ENCODE assay signal across 30 cellular contexts in the genomic region with DNA sequence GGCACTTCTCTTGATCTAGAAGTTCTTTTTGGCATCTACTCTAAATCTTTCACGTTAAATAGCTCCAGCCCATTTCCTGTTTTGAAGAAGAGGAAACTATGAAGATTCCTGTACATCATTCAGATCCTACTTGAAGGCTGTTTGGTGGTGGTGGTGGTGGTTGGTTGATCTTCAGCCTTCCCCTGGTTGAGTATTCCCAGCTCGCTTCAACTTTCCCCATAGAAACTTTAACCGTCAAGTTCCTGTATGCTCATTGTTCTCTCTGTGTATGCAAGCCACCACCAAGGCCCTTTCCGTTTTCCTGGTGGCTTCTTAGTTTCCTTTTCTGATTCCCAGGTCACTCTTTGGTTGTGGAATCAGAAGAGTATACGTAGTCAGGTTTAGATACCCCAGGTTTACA. TPM values are rescaled to one million over a fixed set of nuclear protein-coding genes. Genes with fewer than 3 reads are reported as not detected.
A peak's percentile ranks its signal among the peaks of the same experiment; 100 is the strongest.
DNase-seq lines count a peak whose midpoint lies in the region; ATAC-seq and TF ChIP-seq lines count a peak whose summit lies in the region.
"Had no signal": no experiment of that assay in that cellular context is flagged by ENCODE, and none has a peak within 500 bp of the region (broad histone marks: within the 10 kb centered on the region; RNA-seq: fewer than 3 reads in every experiment).

No MANE protein-coding gene starts in this region.

- H3K4me3 Mint-ChIP-seq in activated naive CD4-positive, alpha-beta T cell treated with anti-CD3 and anti-CD28 coated beads, Interleukin-2, amount 50 U/mL, for 24 hours, result peak overlapping the region; percentile 8
- peak overlapping the region; percentile 23 for H3K4me3 Mint-ChIP-seq in CD8-positive, alpha-beta T cell
- H3K4me3 Mint-ChIP-seq in stimulated activated naive B cell treated with anti-CD40 and anti-IgM and Interleukin-4, amounts not matched to agents 10 μg/mL and 1 μg/mL and 100 μg/mL, for 72 hours, result no peak overlapping the region
- H3K4me3 Mint-ChIP-seq: endodermal cell; stimulated activated effector memory CD8-positive, alpha-beta T cell treated with anti-CD3 and anti-CD28 coated beads, Interleukin-12 subunit alpha, Interleukin-12 subunit beta, amount 100 ng/mL, for 72 hours had no signal

- no peaks in the 10 kb centered on the region for H3K9me3 Mint-ChIP-seq in activated naive CD4-positive, alpha-beta T cell treated with anti-CD3 and anti-CD28 coated beads, Interleukin-2, amount 50 U/mL, for 24 hours
- no peaks in the 10 kb centered on the region for H3K9me3 Mint-ChIP-seq in CD8-positive, alpha-beta T cell
- H3K9me3 Mint-ChIP-seq in stimulated activated naive B cell treated with anti-CD40 and anti-IgM and Interleukin-4, amounts not matched to agents 10 μg/mL and 1 μg/mL and 100 μg/mL, for 72 hours, result no peaks in the 10 kb centered on the region
- H3K9me3 Mint-ChIP-seq: endodermal cell; stimulated activated effector memory CD8-positive, alpha-beta T cell treated with anti-CD3 and anti-CD28 coated beads, Interleukin-12 subunit alpha, Interleukin-12 subunit beta, amount 100 ng/mL, for 72 hours had no signal

- H3K4me3 ChIP-seq in CD8-positive, alpha-beta T cell (ENCODE audit: low read depth, low read length), result no peak overlapping the region
- H3K4me3 ChIP-seq in left lung, result no peak overlapping the region
- H3K4me3 ChIP-seq: coronary artery, gastroesophageal sphincter, Peyer's patch, suprapubic skin, uterus had no signal

- H3K27ac Mint-ChIP-seq in activated naive CD4-positive, alpha-beta T cell treated with anti-CD3 and anti-CD28 coated beads, Interleukin-2, amount 50 U/mL, for 24 hours, result peak overlapping the region; percentile 79
- peak overlapping the region; percentile 53 for H3K27ac Mint-ChIP-seq in CD8-positive, alpha-beta T cell
- peak overlapping the region; percentile 44 for H3K27ac Mint-ChIP-seq in stimulated activated naive B cell treated with anti-CD40 and anti-IgM and Interleukin-4, amounts not matched to agents 10 μg/mL and 1 μg/mL and 100 μg/mL, for 72 hours
- H3K27ac Mint-ChIP-seq: endodermal cell had no signal

- no peaks in the 10 kb centered on the region for H3K27me3 ChIP-seq in CD8-positive, alpha-beta T cell (ENCODE audit: insufficient read depth, low read length)
- no peaks in the 10 kb centered on the region for H3K27me3 ChIP-seq in left lung
- H3K27me3 ChIP-seq: gastroesophageal sphincter, neutrophil, Peyer's patch, suprapubic skin, uterus had no signal

- peaks cover 6% of the 10 kb centered on the region for H3K36me3 ChIP-seq in CD8-positive, alpha-beta T cell (ENCODE audit: insufficient read depth, low read length)
- H3K36me3 ChIP-seq in left lung, result peaks cover 0 to 32% of the 10 kb centered on the region in 2 donors
- H3K36me3 ChIP-seq: uterus had no signal

- intact Hi-C loops in CD8-positive, alpha-beta T cell (cut with DNase I, micrococcal nuclease), result loop anchor here (5.0 to 10.0 kb wide), 3 partner anchors 188 to 1058 kb away; partner anchors contain the start of genes CBX1 (in 2 of the 2), SNX11 (in 2 of the 2) and ATP5MC1 (in 1 of the 2)
- intact Hi-C loops in left lung (cut with DNase I), result no loop called here

- H3K9me3 ChIP-seq in CD8-positive, alpha-beta T cell (ENCODE audit: low read length), result no peaks in the 10 kb centered on the region
- no peaks in the 10 kb centered on the region for H3K9me3 ChIP-seq in left lung
- H3K9me3 ChIP-seq: gastroesophageal sphincter, neutrophil, Peyer's patch, suprapubic skin, uterus had no signal

- DNase-seq in activated naive CD4-positive, alpha-beta T cell treated with anti-CD3 and anti-CD28 coated beads, Interleukin-2, amount 50 U/mL, for 16 hours, result no peak
- no peak for DNase-seq in CD8-positive, alpha-beta T cell
- no peak for DNase-seq in left lung
- DNase-seq in stimulated activated naive B cell treated with anti-CD40 and anti-IgM and Interleukin-4, amounts not matched to agents 10 μg/mL and 1 μg/mL and 100 μg/mL, for 72 hours, result no peak
- DNase-seq in DMS 273 (lab: John Stamatoyannopoulos, UW; ENCODE audit: unreplicated experiment), result no peak
- no peak for DNase-seq in stimulated activated CD4-positive, alpha-beta T cell treated with anti-CD3 and anti-CD28 coated beads, Interleukin-2, amount 100 ng/mL, for 24 hours
- DNase-seq: ACHN; activated CD4-positive, alpha-beta T cell treated with anti-CD3 and anti-CD28 coated beads, Interleukin-2, amount 50 U/mL, for 1 hour; activated gamma-delta T cell treated with Interleukin-2 at 50 U/mL for 16 hours; endodermal cell; left ventricle myocardium superior; NCI-H1694 treated with DMSO at 0.1 percent for 48 hours; NCI-H2171 treated with DMSO at 0.1 percent for 48 hours; NCI-H69; Peyer's patch; small intestine; uterus had no signal

- H3K27me3 Mint-ChIP-seq in activated naive CD4-positive, alpha-beta T cell treated with anti-CD3 and anti-CD28 coated beads, Interleukin-2, amount 50 U/mL, for 24 hours, result no peaks in the 10 kb centered on the region
- H3K27me3 Mint-ChIP-seq in CD8-positive, alpha-beta T cell (ENCODE audit: low read depth), result no peaks in the 10 kb centered on the region
- H3K27me3 Mint-ChIP-seq in stimulated activated naive B cell treated with anti-CD40 and anti-IgM and Interleukin-4, amounts not matched to agents 10 μg/mL and 1 μg/mL and 100 μg/mL, for 72 hours, result no peaks in the 10 kb centered on the region

- POLR2A ChIA-PET in CD8-positive, alpha-beta T cell (lab: Charles Lee), result no interaction called here

- no peak for ATAC-seq in CD8-positive, alpha-beta T cell
- ATAC-seq in left lung, result no peak
- no peak for ATAC-seq in stimulated activated naive B cell treated with anti-CD40 and anti-IgM and Interleukin-4, amounts not matched to agents 10 μg/mL and 1 μg/mL and 100 μg/mL, for 72 hours (replicated peaks)
- no peak for ATAC-seq in GM21825 (IDR thresholded peaks at IDR 0.05; ENCODE audit: unreplicated experiment)
- ATAC-seq: gastroesophageal sphincter; left ventricle myocardium superior; stimulated activated effector memory CD8-positive, alpha-beta T cell treated with anti-CD3 and anti-CD28 coated beads, Interleukin-12 subunit alpha, Interleukin-12 subunit beta, amount 100 ng/mL, for 72 hours had no signal

- H3K4me1 Mint-ChIP-seq in activated naive CD4-positive, alpha-beta T cell treated with anti-CD3 and anti-CD28 coated beads, Interleukin-2, amount 50 U/mL, for 24 hours, result peaks cover 62% of the 10 kb centered on the region
- peaks cover 43% of the 10 kb centered on the region for H3K4me1 Mint-ChIP-seq in CD8-positive, alpha-beta T cell (ENCODE audit: low read depth)
- peaks cover 15 to 23% of the 10 kb centered on the region in 2 donors for H3K4me1 Mint-ChIP-seq in stimulated activated naive B cell treated with anti-CD40 and anti-IgM and Interleukin-4, amounts not matched to agents 10 μg/mL and 1 μg/mL and 100 μg/mL, for 72 hours

- TF ChIP-seq CTCF in CD8-positive, alpha-beta T cell (IDR thresholded peaks at IDR 0.05), result no peak
- no peak for TF ChIP-seq CTCF in left lung (IDR thresholded peaks at IDR 0.05)

- CTCF ChIA-PET in CD8-positive, alpha-beta T cell (lab: Charles Lee), result interaction anchor here (19.0 kb wide), 1 partner anchor 52 kb away, joined by 583 read pairs; the partner anchor contains the start of gene SP2

- H3K36me3 Mint-ChIP-seq in activated naive CD4-positive, alpha-beta T cell treated with anti-CD3 and anti-CD28 coated beads, Interleukin-2, amount 50 U/mL, for 24 hours, result no peaks in the 10 kb centered on the region
- peaks cover 31% of the 10 kb centered on the region for H3K36me3 Mint-ChIP-seq in CD8-positive, alpha-beta T cell
- peaks cover 11 to 26% of the 10 kb centered on the region in 2 donors for H3K36me3 Mint-ChIP-seq in stimulated activated naive B cell treated with anti-CD40 and anti-IgM and Interleukin-4, amounts not matched to agents 10 μg/mL and 1 μg/mL and 100 μg/mL, for 72 hours

- no peak overlapping the region for H3K27ac ChIP-seq in CD8-positive, alpha-beta T cell (ENCODE audit: low read depth, low read length)
- peak overlapping the region; percentile 26 to 60 for H3K27ac ChIP-seq in left lung
- H3K27ac ChIP-seq: coronary artery, HL-60, neutrophil, Peyer's patch, suprapubic skin, uterus, VCaP had no signal

- peaks cover 27% of the 10 kb centered on the region for H3K4me1 ChIP-seq in CD8-positive, alpha-beta T cell (ENCODE audit: insufficient read depth, low read length)
- peaks cover 13 to 45% of the 10 kb centered on the region in 2 donors for H3K4me1 ChIP-seq in left lung
- H3K4me1 ChIP-seq: uterus had no signal

RNA-seq across cellular contexts. Expression of gene LRRC46, which starts 3.3 kb away (rescaled TPM):
- total RNA-seq in CD8-positive, alpha-beta T cell, result 1 to 10 TPM in 1 of 2 experiments, under 1 TPM in 1; 0.43 to 1.5 TPM
- total RNA-seq in left lung, result 1 to 10 TPM in 1 of 2 donors, under 1 TPM in 1; 0.44 to 6.7 TPM
- total RNA-seq: bronchial epithelial cell, left ventricle myocardium superior, mononuclear cell, pulmonary artery endothelial cell, suprapubic skin had no signal

RNA-seq across cellular contexts. Expression of gene MRPL10, which starts 3.4 kb away (rescaled TPM):
- total RNA-seq in CD8-positive, alpha-beta T cell, result 10 to 100 TPM; 67.5 to 69.7 TPM
- 10 to 100 TPM; 26.2 to 27.3 TPM for total RNA-seq in left lung

RNA-seq across cellular contexts. Expression of gene SCRN2, which starts 6.3 kb away (rescaled TPM):
- 10 to 100 TPM; 17.6 to 19.8 TPM for total RNA-seq in CD8-positive, alpha-beta T cell
- 10 to 100 TPM; 26.4 to 33.1 TPM for total RNA-seq in left lung

RNA-seq across cellular contexts. Expression of gene OSBPL7, which starts 13.2 kb away (rescaled TPM):
- total RNA-seq in CD8-positive, alpha-beta T cell, result 10 to 100 TPM; 50.8 to 56.1 TPM
- total RNA-seq in left lung, result 10 to 100 TPM; 20.3 to 36.4 TPM

RNA-seq across cellular contexts. Expression of gene SP6, which starts 16.2 kb away (rescaled TPM):
- total RNA-seq in CD8-positive, alpha-beta T cell, result under 1 TPM; 0.22 to 0.38 TPM
- 1 to 10 TPM in 1 of 2 donors, under 1 TPM in 1; 0.79 to 1.5 TPM for total RNA-seq in left lung
- total RNA-seq: LHCN-M2 had no signal

Comparison
In these comparisons a context has a peak if more than half of its experiments do, and no peak if none do; other contexts are left out.
1. H3K4me3 Mint-ChIP-seq: peak in activated naive CD4-positive, alpha-beta T cell treated with anti-CD3 and anti-CD28 coated beads, Interleukin-2, amount 50 U/mL, for 24 hours (single experiment) and CD8-positive, alpha-beta T cell (single experiment); none in stimulated activated naive B cell treated with anti-CD40 and anti-IgM and Interleukin-4, amounts not matched to agents 10 μg/mL and 1 μg/mL and 100 μg/mL, for 72 hours (0 of 2).
2. intact Hi-C loops: an anchor here in CD8-positive, alpha-beta T cell (5.0 to 10.0 kb wide); none called in left lung.
3. Peak in every context shown above with its lines, with median percentiles within 50 percentile points of each other: H3K27ac Mint-ChIP-seq.